In the genomic region with DNA sequence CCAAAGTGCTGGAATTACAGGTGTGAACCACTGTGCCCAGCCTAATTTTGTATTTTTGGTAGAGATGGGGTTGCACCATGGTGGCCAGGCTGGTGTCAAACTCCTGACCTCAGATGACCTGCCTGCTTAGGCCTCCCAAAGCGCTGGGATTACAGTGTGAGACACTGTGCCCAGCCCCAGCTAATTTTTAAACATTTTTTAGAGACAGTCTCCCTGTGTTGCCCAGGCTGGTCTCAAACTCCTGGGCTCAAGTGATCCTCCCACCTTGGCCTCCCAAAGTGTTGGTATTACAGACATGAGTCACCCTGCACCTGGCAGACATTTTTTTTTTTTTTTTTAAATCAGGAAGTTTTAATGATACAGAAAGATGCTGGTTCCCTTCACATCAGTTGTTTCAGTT, we compare ENCODE assay signal across 2 cellular contexts.
TF ChIP-seq lines count a peak whose summit lies in the region.

No MANE protein-coding gene starts in this region.

TF ChIP-seq in IMR-90, 13 proteins besides CTCF, POLR2A, EP300 and RAD21:
- TF ChIP-seq MAZ (IDR thresholded peaks at IDR 0.05; ENCODE audit: borderline replicate concordance, low read depth, low read length) (no peak), CHD1 (IDR thresholded peaks at IDR 0.05; ENCODE audit: low read depth, low read length) (no peak), SMC3 (IDR thresholded peaks at IDR 0.05; ENCODE audit: low read depth, low read length) (no peak), NFE2L2 (IDR thresholded peaks at IDR 0.05; ENCODE audit: low read depth, low read length) (no peak), MAFK (IDR thresholded peaks at IDR 0.05; ENCODE audit: low read depth, low read length) (no peak), CEBPB (IDR thresholded peaks at IDR 0.05; ENCODE audit: low read depth, low read length) (no peak), MXI1 (IDR thresholded peaks at IDR 0.05; ENCODE audit: borderline replicate concordance, low read depth, low read length) (no peak), BHLHE40 (IDR thresholded peaks at IDR 0.05; ENCODE audit: low read depth, low read length) (no peak), RFX5 (IDR thresholded peaks at IDR 0.05; ENCODE audit: low read depth, low read length) (no peak), USF2 (IDR thresholded peaks at IDR 0.05; ENCODE audit: low read depth, low read length) (no peak), RCOR1 (IDR thresholded peaks at IDR 0.05; ENCODE audit: insufficient replicate concordance, low read length) (no peak), FOS (IDR thresholded peaks at IDR 0.05; ENCODE audit: low read depth, low read length) (no peak)
- TF ChIP-seq, protein P1, sequence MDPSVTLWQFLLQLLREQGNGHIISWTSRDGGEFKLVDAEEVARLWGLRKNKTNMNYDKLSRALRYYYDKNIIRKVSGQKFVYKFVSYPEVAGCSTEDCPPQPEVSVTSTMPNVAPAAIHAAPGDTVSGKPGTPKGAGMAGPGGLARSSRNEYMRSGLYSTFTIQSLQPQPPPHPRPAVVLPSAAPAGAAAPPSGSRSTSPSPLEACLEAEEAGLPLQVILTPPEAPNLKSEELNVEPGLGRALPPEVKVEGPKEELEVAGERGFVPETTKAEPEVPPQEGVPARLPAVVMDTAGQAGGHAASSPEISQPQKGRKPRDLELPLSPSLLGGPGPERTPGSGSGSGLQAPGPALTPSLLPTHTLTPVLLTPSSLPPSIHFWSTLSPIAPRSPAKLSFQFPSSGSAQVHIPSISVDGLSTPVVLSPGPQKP (IDR thresholded peaks at IDR 0.05; ENCODE audit: borderline replicate concordance, low read depth, low read length), result no peak

TF ChIP-seq in GM12878, 131 proteins besides CTCF, POLR2A, EP300 and RAD21:
- no peak for TF ChIP-seq CHD2 (IDR thresholded peaks at IDR 0.05; ENCODE audit: borderline replicate concordance, low read depth, low read length)
- peak; percentile 25; the same call in 1 of the 2 replicates for TF ChIP-seq ZNF384 (IDR thresholded peaks at IDR 0.05; ENCODE audit: borderline replicate concordance, low read depth, low read length)
